ENCODE assay signal across 8 cellular contexts in the genomic region with DNA sequence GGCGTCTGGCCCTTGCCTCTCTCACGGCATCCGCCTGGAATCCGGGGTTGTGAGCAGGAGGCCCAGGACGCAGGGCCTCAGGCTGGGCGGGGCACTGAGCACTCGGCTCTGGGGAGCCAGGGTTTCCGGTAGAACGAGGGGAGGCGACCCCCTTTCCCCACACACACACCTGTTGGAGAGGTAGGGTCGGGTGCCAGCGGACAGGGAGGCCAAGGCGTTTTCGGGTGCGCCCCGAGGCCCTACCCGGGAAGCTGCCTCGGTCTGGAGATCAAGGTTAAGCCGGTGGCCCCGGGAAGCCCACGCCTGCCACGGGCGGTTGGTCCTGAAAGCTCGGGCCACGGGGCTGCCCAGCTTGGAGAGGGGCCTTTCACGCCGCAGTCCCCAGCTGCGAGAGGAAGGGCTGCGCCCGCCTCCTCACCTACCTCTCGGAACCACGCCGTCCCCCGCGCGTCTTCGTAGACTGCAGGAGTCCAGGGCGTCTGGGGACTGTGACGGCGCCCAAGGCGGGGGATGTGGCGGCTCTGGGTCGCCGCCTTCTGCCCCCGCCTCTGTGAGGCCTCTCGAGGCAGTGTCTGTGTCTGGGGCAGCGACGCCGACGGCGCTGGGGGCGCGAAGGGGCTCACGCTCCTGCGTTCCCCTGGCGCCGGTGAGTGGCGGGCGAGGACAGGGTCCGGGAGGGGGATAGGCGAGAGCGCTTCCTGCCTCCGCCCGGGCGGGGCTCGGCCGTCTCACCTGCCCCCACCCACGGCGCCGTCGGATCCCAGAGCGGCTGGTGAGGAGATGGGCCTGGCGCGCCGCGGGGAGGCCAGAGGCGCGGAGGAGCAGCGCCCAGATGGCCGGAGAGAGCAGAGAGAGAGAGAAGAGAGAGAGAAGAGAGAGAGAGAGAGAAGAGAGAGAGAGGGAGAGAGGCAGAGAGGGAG. TPM values are rescaled to one million over a fixed set of nuclear protein-coding genes. Genes with fewer than 3 reads are reported as not detected.
DNase-seq lines count a peak whose midpoint lies in the region; ATAC-seq and TF ChIP-seq lines count a peak whose summit lies in the region.

No MANE protein-coding gene starts in this region.

- no peaks in the 10 kb centered on the region for H3K36me3 ChIP-seq in IMR-90 (ENCODE audit: control insufficient read depth, insufficient read depth, low read length)
- H3K36me3 ChIP-seq in naive thymus-derived CD4-positive, alpha-beta T cell (ENCODE audit: control insufficient read depth in 2 of 3, insufficient read depth in 3 of 3, low read length in 3 of 3) = no peaks in the 10 kb centered on the region

- no peak overlapping the region for H3K56ac ChIP-seq in IMR-90 (ENCODE audit: extremely low read depth, insufficient read depth, low read length)

- H3K14ac ChIP-seq in IMR-90 (replicated peaks; ENCODE audit: low read depth, low read length) = no peak overlapping the region

- peaks cover 3% of the 10 kb centered on the region for H3K9me3 ChIP-seq in IMR-90 (ENCODE audit: control insufficient read depth, insufficient read depth, low read length)
- H3K9me3 ChIP-seq in naive thymus-derived CD4-positive, alpha-beta T cell (ENCODE audit: control insufficient read depth in 2 of 3, low read length in 3 of 3) = no peaks in the 10 kb centered on the region

- TF ChIP-seq CTCF in IMR-90 (conservative IDR thresholded peaks at IDR 0.05; ENCODE audit: low read depth, low read length) = no peak

- H3K27ac ChIP-seq in IMR-90 (ENCODE audit: insufficient read depth, low read length) = no peak overlapping the region
- no peak overlapping the region for H3K27ac ChIP-seq in naive thymus-derived CD4-positive, alpha-beta T cell (ENCODE audit: low read depth, low read length)

- H3K4me1 Mint-ChIP-seq in naive thymus-derived CD4-positive, alpha-beta T cell = peaks cover 13 to 30% (median 21%) of the 10 kb centered on the region in 7 donors

- H4K8ac ChIP-seq in IMR-90 (ENCODE audit: low read depth in 2 of 2, low read length in 2 of 2) = no peak overlapping the region

- H3K23ac ChIP-seq in IMR-90 (ENCODE audit: low read depth, low read length) = no peak overlapping the region

- in situ Hi-C loops in Caki2 (cut with HindIII; ENCODE audit: low pct_unique_long_range_greater_than_20kb, low sequenced_read_pairs) = no loop called here
- in situ Hi-C loops in IMR-90 (cut with MboI; ENCODE audit: low sequenced_read_pairs) = loop anchor here (10.0 kb wide), 1 partner anchor 58 kb away; no protein-coding TSS in a partner anchor

- no peaks in the 10 kb centered on the region for H4K20me1 ChIP-seq in IMR-90 (ENCODE audit: insufficient read depth, low read length)

- no peak overlapping the region for H2BK120ac ChIP-seq in IMR-90 (ENCODE audit: low read depth, low read length)

- no peak overlapping the region for H2BK20ac ChIP-seq in IMR-90 (ENCODE audit: low read depth, low read length)

- no peaks in the 10 kb centered on the region for H3K9me1 ChIP-seq in IMR-90 (ENCODE audit: insufficient read depth, low read length)

- intact Hi-C loops in IMR-90 (cut with micrococcal nuclease) = no loop called here
- intact Hi-C loops in naive thymus-derived CD4-positive, alpha-beta T cell (cut with micrococcal nuclease) = no loop called here

- H3K4ac ChIP-seq in IMR-90 (ENCODE audit: low read depth, low read length) = no peak overlapping the region

- peak overlapping the region; percentile 54 for H2AFZ ChIP-seq in IMR-90 (replicated peaks; ENCODE audit: low read length, poor library complexity)

- H3K4me2 ChIP-seq in IMR-90 (ENCODE audit: low read depth, low read length) = no peak overlapping the region

- H2AK9ac ChIP-seq in IMR-90 (replicated peaks; ENCODE audit: low read depth, low read length, poor library complexity) = no peak overlapping the region

- no peak for TF ChIP-seq RAD21 in IMR-90 (IDR thresholded peaks at IDR 0.05; ENCODE audit: low read length)

- BruUV-seq in IMR-90 (replicated peaks; lab: Mats Ljungman, UMichigan) = no TSS peak

- WGBS in IMR-90 (ENCODE audit: extremely low coverage in 2 of 2, insufficient read length in 1 of 2), 2 experiments = 5% methylated on average over 29 of the region's 80 CpGs; no CpG with 5 or more reads in 1 of the 2 experiments

- H2BK15ac ChIP-seq in IMR-90 (ENCODE audit: low read depth, low read length) = no peak overlapping the region

- peaks cover 72% of the 10 kb centered on the region for H3K27me3 ChIP-seq in IMR-90 (ENCODE audit: control insufficient read depth, insufficient read depth, low read length)
- peaks cover 0 to 41% of the 10 kb centered on the region in 2 donors for H3K27me3 ChIP-seq in naive thymus-derived CD4-positive, alpha-beta T cell (ENCODE audit: control insufficient read depth in 2 of 2, insufficient read depth in 2 of 2, low read length in 2 of 2)

- H3K36me3 Mint-ChIP-seq in naive thymus-derived CD4-positive, alpha-beta T cell = no peaks in the 10 kb centered on the region

- peak overlapping the region; percentile 80 to 100 (median 88) for H3K4me3 Mint-ChIP-seq in naive thymus-derived CD4-positive, alpha-beta T cell

- dilution Hi-C loops in IMR-90 (cut with HindIII; ENCODE audit: low sequenced_read_pairs, unreplicated experiment) = no loop called here

- no peak overlapping the region for H3K27ac Mint-ChIP-seq in naive thymus-derived CD4-positive, alpha-beta T cell

- no peak overlapping the region for H2BK5ac ChIP-seq in IMR-90 (ENCODE audit: low read depth, low read length, poor library complexity, severe bottlenecking)

- no peaks in the 10 kb centered on the region for H3K4me1 ChIP-seq in IMR-90 (ENCODE audit: control insufficient read depth, insufficient read depth, low read length)
- peaks cover 0 to 12% of the 10 kb centered on the region in 2 donors for H3K4me1 ChIP-seq in naive thymus-derived CD4-positive, alpha-beta T cell (ENCODE audit: control insufficient read depth in 2 of 2, insufficient read depth in 2 of 2, low read length in 2 of 2)

- peaks cover 64 to 88% (median 73%) of the 10 kb centered on the region in 5 donors for H3K27me3 Mint-ChIP-seq in naive thymus-derived CD4-positive, alpha-beta T cell

- no peaks in the 10 kb centered on the region for H3K79me1 ChIP-seq in IMR-90 (ENCODE audit: low read depth in 1 of 2, low read length in 2 of 2)

- no peak overlapping the region for H2AK5ac ChIP-seq in IMR-90 (ENCODE audit: low read depth, low read length)

- H4K91ac ChIP-seq in IMR-90 (ENCODE audit: insufficient read depth, low read depth, low read length) = no peak overlapping the region

- H4K5ac ChIP-seq in IMR-90 (ENCODE audit: low read depth, low read length) = no peak overlapping the region

- DNase-seq in Caki2 (ENCODE audit: low read depth) (peak; percentile 77), IMR-90 (no peak), OCI-M2 (lab: John Stamatoyannopoulos, UW; ENCODE audit: unreplicated experiment) (no peak)
- DNase-seq in activated naive CD4-positive, alpha-beta T cell treated with anti-CD3 and anti-CD28 coated beads, Interleukin-2, amount 50 U/mL, for 16 hours = peak; percentile 29
- DNase-seq in naive thymus-derived CD4-positive, alpha-beta T cell = peak in 2 of 9 donors; percentile 23 to 42

- CTCF ChIA-PET in IMR-90 (lab: Yijun Ruan, JAX) = no interaction called here
- CTCF ChIA-PET in naive thymus-derived CD4-positive, alpha-beta T cell (lab: Charles Lee) = no interaction called here

- peaks cover 0 to 3% (median 0%) of the 10 kb centered on the region in 11 donors for H3K9me3 Mint-ChIP-seq in naive thymus-derived CD4-positive, alpha-beta T cell

- POLR2A ChIA-PET in IMR-90 (lab: Charles Lee; ENCODE audit: unreplicated experiment) = no interaction called here
- POLR2A ChIA-PET in naive thymus-derived CD4-positive, alpha-beta T cell (lab: Charles Lee) = no interaction called here

- H3K18ac ChIP-seq in IMR-90 (ENCODE audit: low read depth, low read length) = no peak overlapping the region

- H3K9ac ChIP-seq in IMR-90 (ENCODE audit: low read depth, low read length) = no peak overlapping the region

- TF ChIP-seq POLR2A in IMR-90 (IDR thresholded peaks at IDR 0.05; ENCODE audit: low read depth, low read length) = no peak

- H3K4me3 ChIP-seq in IMR-90 (ENCODE audit: insufficient read depth, low read depth, low read length) = no peak overlapping the region
- H3K4me3 ChIP-seq in naive thymus-derived CD4-positive, alpha-beta T cell (ENCODE audit: low read length) = peak overlapping the region; percentile 70

- ATAC-seq in IMR-90 (ENCODE audit: low read depth) = no peak
- ATAC-seq in naive thymus-derived CD4-positive, alpha-beta T cell = peak; percentile 70
- ATAC-seq in GM21576 (IDR thresholded peaks at IDR 0.05; ENCODE audit: unreplicated experiment) = no peak
- ATAC-seq in HG03039 (IDR thresholded peaks at IDR 0.05; ENCODE audit: unreplicated experiment) = no peak
- ATAC-seq in GM21390 (IDR thresholded peaks at IDR 0.05; ENCODE audit: unreplicated experiment) = no peak

RNA-seq across cellular contexts. Expression of a gene that starts 20.3 kb away (rescaled TPM):
- 0.84 and 2.1 TPM in 2 replicates for total RNA-seq in Caki2 (2014; rRNA removed; shearing (Covaris generic); ENCODE audit: low replicate concordance)
- total RNA-seq in IMR-90 (2012; rRNA removed) = under 0.01 TPM in 1 of 2 replicates, not detected in the other
- polyA plus RNA-seq in IMR-90 (2012; rRNA removed) = 0.05 and 0.07 TPM in 2 replicates
- 0.01 and 0.04 TPM in 2 replicates for polyA plus RNA-seq in IMR-90 (2012; cell fraction: cytosol; rRNA removed)
- 0.03 and 0.10 TPM in 2 replicates for polyA plus RNA-seq in IMR-90 (2012; cell fraction: nucleus; rRNA removed; ENCODE audit: low replicate concordance)
- under 1 TPM in 3 of 5 experiments, not detected in 2; 0.12 to 0.24 (median 0.16) TPM for total RNA-seq in naive thymus-derived CD4-positive, alpha-beta T cell
- polyA plus RNA-seq in naive thymus-derived CD4-positive, alpha-beta T cell = not detected

RNA-seq across cellular contexts. Expression of a gene that starts 31.4 kb away (rescaled TPM):
- total RNA-seq in Caki2 (2014; rRNA removed; shearing (Covaris generic); ENCODE audit: low replicate concordance) = 0.47 TPM in 1 of 2 replicates, not detected in the other
- 0.54 and 0.56 TPM in 2 replicates for total RNA-seq in IMR-90 (2012; rRNA removed)
- polyA plus RNA-seq in IMR-90 (2012; rRNA removed) = 5.3 and 6.2 TPM in 2 replicates
- 2.2 and 6.0 TPM in 2 replicates for polyA plus RNA-seq in IMR-90 (2012; cell fraction: cytosol; rRNA removed)
- polyA plus RNA-seq in IMR-90 (2012; cell fraction: nucleus; rRNA removed; ENCODE audit: low replicate concordance) = 3.2 and 4.6 TPM in 2 replicates
- total RNA-seq in naive thymus-derived CD4-positive, alpha-beta T cell = not detected
- polyA plus RNA-seq in naive thymus-derived CD4-positive, alpha-beta T cell = not detected

RNA-seq across cellular contexts. Expression of a gene that starts 35.6 kb away (rescaled TPM):
- total RNA-seq in Caki2 (2014; rRNA removed; shearing (Covaris generic); ENCODE audit: low replicate concordance) = 21.5 and 29.0 TPM in 2 replicates
- total RNA-seq in IMR-90 (2012; rRNA removed) = 1.8 and 3.3 TPM in 2 replicates
- polyA plus RNA-seq in IMR-90 (2012; rRNA removed) = 6.7 and 7.5 TPM in 2 replicates
- 5.2 and 6.4 TPM in 2 replicates for polyA plus RNA-seq in IMR-90 (2012; cell fraction: cytosol; rRNA removed)
- polyA plus RNA-seq in IMR-90 (2012; cell fraction: nucleus; rRNA removed; ENCODE audit: low replicate concordance) = 1.8 and 2.6 TPM in 2 replicates
- under 1 TPM in 1 of 5 experiments, not detected in 4; 0.31 TPM for total RNA-seq in naive thymus-derived CD4-positive, alpha-beta T cell
- polyA plus RNA-seq in naive thymus-derived CD4-positive, alpha-beta T cell = not detected

RNA-seq across cellular contexts. Expression of a gene that starts 41.7 kb away (rescaled TPM):
- 5.4 and 8.7 TPM in 2 replicates for total RNA-seq in Caki2 (2014; rRNA removed; shearing (Covaris generic); ENCODE audit: low replicate concordance)
- total RNA-seq in IMR-90 (2012; rRNA removed) = 11.1 and 11.9 TPM in 2 replicates
- polyA plus RNA-seq in IMR-90 (2012; rRNA removed) = 42.2 and 48.1 TPM in 2 replicates
- polyA plus RNA-seq in IMR-90 (2012; cell fraction: cytosol; rRNA removed) = 66.4 and 75.0 TPM in 2 replicates
- 27.7 and 38.2 TPM in 2 replicates for polyA plus RNA-seq in IMR-90 (2012; cell fraction: nucleus; rRNA removed; ENCODE audit: low replicate concordance)
- total RNA-seq in naive thymus-derived CD4-positive, alpha-beta T cell = under 1 TPM in 1 of 5 experiments, not detected in 4; 0.34 TPM
- not detected for polyA plus RNA-seq in naive thymus-derived CD4-positive, alpha-beta T cell

RNA-seq across cellular contexts. Expression of a gene that starts 52.9 kb away (rescaled TPM):
- not detected in 2 replicates for total RNA-seq in Caki2 (2014; rRNA removed; shearing (Covaris generic); ENCODE audit: low replicate concordance)
- 0.54 and 0.56 TPM in 2 replicates for total RNA-seq in IMR-90 (2012; rRNA removed)
- 18.0 and 18.1 TPM in 2 replicates for polyA plus RNA-seq in IMR-90 (2012; rRNA removed)
- 19.7 and 32.7 TPM in 2 replicates for polyA plus RNA-seq in IMR-90 (2012; cell fraction: cytosol; rRNA removed)
- 13.4 and 16.5 TPM in 2 replicates for polyA plus RNA-seq in IMR-90 (2012; cell fraction: nucleus; rRNA removed; ENCODE audit: low replicate concordance)
- total RNA-seq in naive thymus-derived CD4-positive, alpha-beta T cell = not detected
- polyA plus RNA-seq in naive thymus-derived CD4-positive, alpha-beta T cell = not detected

Comparison
In these comparisons a context has a peak if more than half of its experiments do, and no peak if none do; other contexts are left out.
1. DNase-seq: peak in Caki2 (single experiment) and activated naive CD4-positive, alpha-beta T cell treated with anti-CD3 and anti-CD28 coated beads, Interleukin-2, amount 50 U/mL, for 16 hours (single experiment); none in IMR-90 (single experiment) and OCI-M2 (single experiment).